Comparison of ENCODE assay signal across 1 cellular context in genomic region chr12:55847603-55848329, GRCh38.
TF ChIP-seq lines count a peak whose summit lies in the region.

No MANE protein-coding gene starts in this region.

TF ChIP-seq in K562, 482 proteins besides CTCF, POLR2A, EP300 and RAD21 (continued from another document and continues in another):
- no peak for TF ChIP-seq FOXK1 (CRISPR knock-in tag; IDR thresholded peaks at IDR 0.05; ENCODE audit: borderline replicate concordance)
- TF ChIP-seq ARID2 (IDR thresholded peaks at IDR 0.05): no peak
- TF ChIP-seq GABPB2 (CRISPR knock-in tag; conservative IDR thresholded peaks at IDR 0.05): no peak
- TF ChIP-seq HNRNPK (IDR thresholded peaks at IDR 0.05; ENCODE audit: low read depth, low read length, poor library complexity, severe bottlenecking): no peak
- TF ChIP-seq NCOA6 (IDR thresholded peaks at IDR 0.05): no peak
- peak; percentile 31 for TF ChIP-seq VEZF1 (CRISPR knock-in tag; IDR thresholded peaks at IDR 0.05)
- TF ChIP-seq NFRKB (IDR thresholded peaks at IDR 0.05; ENCODE audit: low read depth): no peak
- 0 out of 4 replicates have a peak, but pooled peaks of 1 of the 2 experiments have one; percentile 31 for TF ChIP-seq FOXK2 (conservative IDR thresholded peaks at IDR 0.05 in 1 of 2, IDR thresholded peaks at IDR 0.05 in 1 of 2; ENCODE audit: low read depth in 2 of 2)
- TF ChIP-seq SMARCB1 (IDR thresholded peaks at IDR 0.05; ENCODE audit: insufficient read length, low read depth): no peak
- no peak for TF ChIP-seq KDM4B (IDR thresholded peaks at IDR 0.05; ENCODE audit: borderline replicate concordance in 2 of 2, low read depth in 1 of 2)
- TF ChIP-seq, protein P1, sequence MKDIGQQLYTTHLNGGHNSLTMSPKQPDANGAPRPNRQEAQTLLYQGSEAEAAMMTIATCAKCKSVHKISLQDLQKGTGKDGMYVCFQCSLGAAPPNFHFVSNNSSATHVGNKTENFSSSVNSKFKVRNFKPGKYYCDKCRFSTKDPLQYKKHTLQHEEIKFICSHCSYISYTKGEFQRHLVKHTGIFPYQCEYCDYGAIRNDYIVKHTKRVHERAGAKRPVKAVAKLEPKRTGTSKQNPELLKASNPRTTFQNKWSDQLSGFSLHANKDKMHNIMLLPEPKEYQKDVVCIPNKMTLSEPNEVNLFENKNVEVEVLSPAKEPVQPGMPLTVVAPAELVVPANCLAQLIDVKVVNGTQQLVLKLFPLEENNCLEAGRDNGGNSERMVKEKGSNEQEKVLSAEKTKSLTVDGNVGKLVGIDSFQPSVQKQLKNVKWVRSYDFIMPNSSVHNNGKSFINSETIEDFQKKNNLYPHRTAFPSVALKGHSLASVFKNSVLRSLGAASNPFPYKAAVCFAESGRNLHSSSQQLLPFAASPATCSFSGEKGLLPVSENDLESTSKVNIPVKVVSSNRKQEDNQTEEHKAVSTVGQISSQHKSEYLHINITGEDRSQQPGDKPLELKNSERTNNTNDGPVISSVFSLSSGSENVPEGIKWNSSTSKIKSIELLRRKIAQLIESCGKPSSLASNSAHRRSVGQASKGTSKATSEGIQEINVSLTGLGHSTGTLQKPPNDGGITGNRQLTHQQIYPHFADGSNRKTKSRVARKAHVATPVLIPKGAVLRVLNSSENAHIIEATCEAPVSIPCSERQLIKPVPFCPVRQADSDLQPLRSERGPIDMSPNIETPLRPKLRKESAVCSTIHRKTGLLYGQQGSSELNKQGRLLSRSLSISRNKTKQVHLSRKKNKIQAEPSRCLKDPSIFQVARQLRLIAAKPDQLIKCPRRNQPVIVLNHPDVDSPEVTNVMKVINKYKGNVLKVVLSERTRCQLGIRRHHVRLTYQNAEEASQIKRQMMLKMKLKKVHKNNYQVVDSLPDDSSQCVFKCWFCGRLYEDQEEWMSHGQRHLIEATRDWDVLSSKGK (CRISPR knock-in tag; IDR thresholded peaks at IDR 0.05): no peak
- TF ChIP-seq, protein P2, sequence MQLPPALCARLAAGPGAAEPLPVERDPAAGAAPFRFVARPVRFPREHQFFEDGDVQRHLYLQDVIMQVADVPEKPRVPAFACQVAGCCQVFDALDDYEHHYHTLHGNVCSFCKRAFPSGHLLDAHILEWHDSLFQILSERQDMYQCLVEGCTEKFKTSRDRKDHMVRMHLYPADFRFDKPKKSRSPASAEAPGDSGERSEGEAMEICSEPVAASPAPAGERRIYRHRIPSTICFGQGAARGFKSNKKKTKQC (CRISPR knock-in tag; IDR thresholded peaks at IDR 0.05): no peak
- TF ChIP-seq MNT (conservative IDR thresholded peaks at IDR 0.05): no peak
- TF ChIP-seq KAT8 (IDR thresholded peaks at IDR 0.05; ENCODE audit: low read depth): no peak
- TF ChIP-seq ZNF436 (CRISPR knock-in tag; IDR thresholded peaks at IDR 0.05): no peak
- peak; percentile 83 for TF ChIP-seq ETV5 (CRISPR knock-in tag; IDR thresholded peaks at IDR 0.05; ENCODE audit: low read depth)
- TF ChIP-seq CHCHD3 (CRISPR knock-in tag; IDR thresholded peaks at IDR 0.05): no peak
- TF ChIP-seq PHF8 (IDR thresholded peaks at IDR 0.05; ENCODE audit: borderline replicate concordance, low read length): peak; percentile 50; the same call in 1 of the 2 replicates
- no peak for TF ChIP-seq TCF7L2 (IDR thresholded peaks at IDR 0.05; ENCODE audit: low read depth, low read length)
- 0 out of 2 replicates have a peak, but pooled peaks have one; percentile 44 for TF ChIP-seq SP1 (CRISPR knock-in tag; IDR thresholded peaks at IDR 0.05)
- TF ChIP-seq, protein P3, sequence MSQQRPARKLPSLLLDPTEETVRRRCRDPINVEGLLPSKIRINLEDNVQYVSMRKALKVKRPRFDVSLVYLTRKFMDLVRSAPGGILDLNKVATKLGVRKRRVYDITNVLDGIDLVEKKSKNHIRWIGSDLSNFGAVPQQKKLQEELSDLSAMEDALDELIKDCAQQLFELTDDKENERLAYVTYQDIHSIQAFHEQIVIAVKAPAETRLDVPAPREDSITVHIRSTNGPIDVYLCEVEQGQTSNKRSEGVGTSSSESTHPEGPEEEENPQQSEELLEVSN (IDR thresholded peaks at IDR 0.05; ENCODE audit: borderline replicate concordance in 1 of 2, extremely low read depth in 1 of 2, insufficient read depth in 1 of 2, insufficient read length in 1 of 2, low read depth in 1 of 2, low read length in 1 of 2, poor library complexity in 1 of 2, severe bottlenecking in 1 of 2): peak in 1 of 2 experiments; percentile 18
- no peak for TF ChIP-seq CBFB (CRISPR knock-in tag; IDR thresholded peaks at IDR 0.05)
- TF ChIP-seq, protein P4, sequence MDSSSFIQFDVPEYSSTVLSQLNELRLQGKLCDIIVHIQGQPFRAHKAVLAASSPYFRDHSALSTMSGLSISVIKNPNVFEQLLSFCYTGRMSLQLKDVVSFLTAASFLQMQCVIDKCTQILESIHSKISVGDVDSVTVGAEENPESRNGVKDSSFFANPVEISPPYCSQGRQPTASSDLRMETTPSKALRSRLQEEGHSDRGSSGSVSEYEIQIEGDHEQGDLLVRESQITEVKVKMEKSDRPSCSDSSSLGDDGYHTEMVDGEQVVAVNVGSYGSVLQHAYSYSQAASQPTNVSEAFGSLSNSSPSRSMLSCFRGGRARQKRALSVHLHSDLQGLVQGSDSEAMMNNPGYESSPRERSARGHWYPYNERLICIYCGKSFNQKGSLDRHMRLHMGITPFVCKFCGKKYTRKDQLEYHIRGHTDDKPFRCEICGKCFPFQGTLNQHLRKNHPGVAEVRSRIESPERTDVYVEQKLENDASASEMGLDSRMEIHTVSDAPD (CRISPR knock-in tag; IDR thresholded peaks at IDR 0.05): no peak
- TF ChIP-seq THRA (IDR thresholded peaks at IDR 0.05): no peak
- TF ChIP-seq SIRT6 (IDR thresholded peaks at IDR 0.05; ENCODE audit: low read depth, low read length): no peak
- TF ChIP-seq HMG20B (CRISPR knock-in tag; IDR thresholded peaks at IDR 0.05): no peak
- no peak for TF ChIP-seq NFYB (IDR thresholded peaks at IDR 0.05; ENCODE audit: extremely low read depth, insufficient read length)
- no peak for TF ChIP-seq ZNF830 (CRISPR knock-in tag; IDR thresholded peaks at IDR 0.05)
- TF ChIP-seq ZNF695 (CRISPR knock-in tag; IDR thresholded peaks at IDR 0.05): no peak
- TF ChIP-seq POLR2G (IDR thresholded peaks at IDR 0.05; ENCODE audit: low read depth, low read length): peak; percentile 54
- TF ChIP-seq SRF (CRISPR knock-in tag; IDR thresholded peaks at IDR 0.05): 0 out of 4 replicates have a peak, but pooled peaks of 1 of the 2 experiments have one; percentile 26
- TF ChIP-seq SOX6 (IDR thresholded peaks at IDR 0.05): no peak
- TF ChIP-seq BRD4 (IDR thresholded peaks at IDR 0.05): no peak
- TF ChIP-seq NR1H2 (CRISPR knock-in tag; IDR thresholded peaks at IDR 0.05): 0 out of 2 replicates have a peak, but pooled peaks have one; percentile 56
- TF ChIP-seq BACH1 (tag; IDR thresholded peaks at IDR 0.05): 0 out of 2 replicates have a peak, but pooled peaks have one; percentile 27
- no peak for TF ChIP-seq SMARCC2 (IDR thresholded peaks at IDR 0.05; ENCODE audit: low read depth)
- TF ChIP-seq NFATC3 (IDR thresholded peaks at IDR 0.05): no peak
- TF ChIP-seq ZNF316 (IDR thresholded peaks at IDR 0.05): no peak
- no peak for TF ChIP-seq MAFK (IDR thresholded peaks at IDR 0.05; ENCODE audit: low read length)
- no peak for TF ChIP-seq NFIX (CRISPR knock-in tag; IDR thresholded peaks at IDR 0.05; ENCODE audit: low read depth)
- TF ChIP-seq, protein P5, sequence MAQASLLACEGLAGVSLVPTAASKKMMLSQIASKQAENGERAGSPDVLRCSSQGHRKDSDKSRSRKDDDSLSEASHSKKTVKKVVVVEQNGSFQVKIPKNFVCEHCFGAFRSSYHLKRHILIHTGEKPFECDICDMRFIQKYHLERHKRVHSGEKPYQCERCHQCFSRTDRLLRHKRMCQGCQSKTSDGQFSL (CRISPR knock-in tag; IDR thresholded peaks at IDR 0.05): no peak
- TF ChIP-seq, protein P5 (tag; IDR thresholded peaks at IDR 0.05): no peak
- TF ChIP-seq RREB1 (CRISPR knock-in tag; IDR thresholded peaks at IDR 0.05): no peak
- no peak for TF ChIP-seq ZNF644 (tag; IDR thresholded peaks at IDR 0.05; ENCODE audit: low read depth)
